Comparison of ENCODE assay signal across 1 cellular context in genomic region chr3:126394977-126395321, GRCh38.
TF ChIP-seq lines count a peak whose summit lies in the region.

No MANE protein-coding gene starts in this region.

TF ChIP-seq in IMR-90, 13 proteins besides CTCF, POLR2A, EP300 and RAD21:
- no peak for TF ChIP-seq USF2 (IDR thresholded peaks at IDR 0.05; ENCODE audit: low read depth, low read length)
- no peak for TF ChIP-seq CHD1 (IDR thresholded peaks at IDR 0.05; ENCODE audit: low read depth, low read length)
- TF ChIP-seq CEBPB (IDR thresholded peaks at IDR 0.05; ENCODE audit: low read depth, low read length): no peak
- no peak for TF ChIP-seq ELK1 (IDR thresholded peaks at IDR 0.05; ENCODE audit: borderline replicate concordance, low read depth, low read length)
- no peak for TF ChIP-seq NFE2L2 (IDR thresholded peaks at IDR 0.05; ENCODE audit: low read depth, low read length)
- TF ChIP-seq MAFK (IDR thresholded peaks at IDR 0.05; ENCODE audit: low read depth, low read length): no peak
- no peak for TF ChIP-seq RCOR1 (IDR thresholded peaks at IDR 0.05; ENCODE audit: insufficient replicate concordance, low read length)
- TF ChIP-seq MXI1 (IDR thresholded peaks at IDR 0.05; ENCODE audit: borderline replicate concordance, low read depth, low read length): no peak
- TF ChIP-seq FOS (IDR thresholded peaks at IDR 0.05; ENCODE audit: low read depth, low read length): no peak
- TF ChIP-seq BHLHE40 (IDR thresholded peaks at IDR 0.05; ENCODE audit: low read depth, low read length): no peak
- TF ChIP-seq RFX5 (IDR thresholded peaks at IDR 0.05; ENCODE audit: low read depth, low read length): no peak
- TF ChIP-seq SMC3 (IDR thresholded peaks at IDR 0.05; ENCODE audit: low read depth, low read length): no peak
